In the genomic region with DNA sequence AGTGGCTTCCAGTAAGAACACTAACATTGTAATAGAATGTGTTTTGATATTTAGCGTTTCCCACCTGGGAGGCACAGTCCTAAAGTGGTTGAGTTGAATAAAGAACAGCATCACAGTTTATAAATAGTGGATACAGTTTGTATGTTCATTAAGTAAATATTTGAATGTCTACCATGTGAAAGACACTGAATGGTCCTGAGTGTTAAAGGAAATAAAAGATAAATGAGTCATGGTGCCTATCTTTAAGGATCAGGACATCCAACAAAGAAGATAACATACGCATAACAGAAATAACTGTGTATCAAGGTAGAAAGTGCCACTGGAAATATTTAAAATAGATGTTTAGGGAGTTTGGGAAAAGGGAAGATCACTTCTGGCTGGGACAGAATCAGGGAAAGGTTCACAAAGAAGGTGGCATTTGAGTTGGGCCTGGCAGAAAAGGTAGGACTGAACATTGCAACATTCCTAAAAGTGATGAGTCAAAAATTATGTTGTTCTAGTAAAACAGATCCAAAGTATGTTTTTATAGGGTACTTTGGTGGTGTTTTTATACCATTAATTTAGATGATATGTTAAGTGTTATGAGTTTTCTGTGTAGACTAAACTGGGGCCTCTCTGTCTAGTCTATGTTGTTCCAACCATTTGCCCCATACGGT, we compare ENCODE assay signal across 12 cellular contexts. TPM values are rescaled to one million over a fixed set of nuclear protein-coding genes. Genes with fewer than 3 reads are reported as not detected.
DNase-seq lines count a peak whose midpoint lies in the region; ATAC-seq and TF ChIP-seq lines count a peak whose summit lies in the region.
"Had no signal": no experiment of that assay in that cellular context is flagged by ENCODE, and none has a peak within 500 bp of the region (broad histone marks: within the 10 kb centered on the region; RNA-seq: fewer than 3 reads in every experiment).

No MANE protein-coding gene starts in this region.

- H3K4me1 ChIP-seq in iPS-18a (ENCODE audit: control insufficient read depth, low read depth, low read length) = peaks cover 31% of the 10 kb centered on the region
- H3K4me1 ChIP-seq: ascending aorta had no signal

- peak overlapping the region; percentile 21 for H3K9ac ChIP-seq in iPS-18a (ENCODE audit: low read length)

- no peaks in the 10 kb centered on the region for H3K9me3 ChIP-seq in iPS-18a (ENCODE audit: control insufficient read depth, low read depth, low read length)
- H3K9me3 ChIP-seq: ascending aorta, SJCRH30 had no signal

- no peak overlapping the region for H3K27ac ChIP-seq in iPS-18a (ENCODE audit: low read length)
- H3K27ac ChIP-seq in temporal lobe (ENCODE audit: low read depth, low read length) = peak overlapping the region; percentile 93
- H3K27ac ChIP-seq: ascending aorta, SJCRH30, VCaP had no signal

- H3K36me3 ChIP-seq in iPS-18a (ENCODE audit: control insufficient read depth, low read depth, low read length) = no peaks in the 10 kb centered on the region
- H3K36me3 ChIP-seq: ascending aorta, SJCRH30 had no signal

- DNase-seq in SHP77 treated with DMSO at 0.1 percent for 48 hours (lab: John Stamatoyannopoulos, UW) = peak; percentile 43
- no peak for DNase-seq in SHP77 (lab: John Stamatoyannopoulos, UW)
- no peak for DNase-seq in Ammon's horn (ENCODE audit: low spot score)
- no peak for DNase-seq in activated naive CD4-positive, alpha-beta T cell (lab: John Stamatoyannopoulos, UW)
- DNase-seq: DMS79 treated with DMSO at 0.1 percent for 48 hours had no signal

- H3K27me3 ChIP-seq in iPS-18a (ENCODE audit: control insufficient read depth, insufficient read depth, low read length) = peaks cover 19% of the 10 kb centered on the region
- H3K27me3 ChIP-seq: ascending aorta, SJCRH30 had no signal

- peak overlapping the region; percentile 18 for H3K4me3 ChIP-seq in iPS-18a (ENCODE audit: low read length)
- H3K4me3 ChIP-seq: ascending aorta, SJCRH30 had no signal

- ATAC-seq in SK-N-SH treated with all-trans-retinoic acid at 6 μM for 48 hours = peak; percentile 46; the same call in 2 of the 3 replicates
- ATAC-seq in HG03039 (IDR thresholded peaks at IDR 0.05; ENCODE audit: unreplicated experiment) = no peak

TF ChIP-seq in SK-N-SH treated with all-trans-retinoic acid at 6 μM for 48 hours, 23 proteins besides CTCF, POLR2A, EP300 and RAD21:
- TF ChIP-seq BACH2 (CRISPR knock-in tag; IDR thresholded peaks at IDR 0.05; ENCODE audit: borderline replicate concordance) (no peak), ZC3H10 (CRISPR knock-in tag; IDR thresholded peaks at IDR 0.05) (no peak), RARB (CRISPR knock-in tag; IDR thresholded peaks at IDR 0.05) (no peak), ISL1 (CRISPR knock-in tag; IDR thresholded peaks at IDR 0.05) (0 out of 2 replicates have a peak, but pooled peaks have one; percentile 21)
- TF ChIP-seq, protein P1, sequence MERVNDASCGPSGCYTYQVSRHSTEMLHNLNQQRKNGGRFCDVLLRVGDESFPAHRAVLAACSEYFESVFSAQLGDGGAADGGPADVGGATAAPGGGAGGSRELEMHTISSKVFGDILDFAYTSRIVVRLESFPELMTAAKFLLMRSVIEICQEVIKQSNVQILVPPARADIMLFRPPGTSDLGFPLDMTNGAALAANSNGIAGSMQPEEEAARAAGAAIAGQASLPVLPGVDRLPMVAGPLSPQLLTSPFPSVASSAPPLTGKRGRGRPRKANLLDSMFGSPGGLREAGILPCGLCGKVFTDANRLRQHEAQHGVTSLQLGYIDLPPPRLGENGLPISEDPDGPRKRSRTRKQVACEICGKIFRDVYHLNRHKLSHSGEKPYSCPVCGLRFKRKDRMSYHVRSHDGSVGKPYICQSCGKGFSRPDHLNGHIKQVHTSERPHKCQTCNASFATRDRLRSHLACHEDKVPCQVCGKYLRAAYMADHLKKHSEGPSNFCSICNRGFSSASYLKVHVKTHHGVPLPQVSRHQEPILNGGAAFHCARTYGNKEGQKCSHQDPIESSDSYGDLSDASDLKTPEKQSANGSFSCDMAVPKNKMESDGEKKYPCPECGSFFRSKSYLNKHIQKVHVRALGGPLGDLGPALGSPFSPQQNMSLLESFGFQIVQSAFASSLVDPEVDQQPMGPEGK (CRISPR knock-in tag; IDR thresholded peaks at IDR 0.05; ENCODE audit: borderline replicate concordance) = no peak

RNA-seq across cellular contexts. Expression of a gene that starts 41.5 kb away (rescaled TPM):
- total RNA-seq in temporal lobe = 44.5 TPM

RNA-seq across cellular contexts. Expression of a gene that starts 59.7 kb away (rescaled TPM):
- 14.5 TPM for total RNA-seq in temporal lobe
